Comparison of ENCODE assay signal across 19 cellular contexts in genomic region chr1:28266920-28267322, GRCh38. TPM values are rescaled to one million over a fixed set of nuclear protein-coding genes. Genes with fewer than 3 reads are reported as not detected.
DNase-seq lines count a peak whose midpoint lies in the region; ATAC-seq and TF ChIP-seq lines count a peak whose summit lies in the region.
"Had no signal": no experiment of that assay in that cellular context is flagged by ENCODE, and none has a peak within 500 bp of the region (broad histone marks: within the 10 kb centered on the region; RNA-seq: fewer than 3 reads in every experiment).

No MANE protein-coding gene starts in this region.

- TF ChIP-seq RAD21 in HCT116 (IDR thresholded peaks at IDR 0.05; ENCODE audit: low read depth), result no peak

- H3K9me3 ChIP-seq in HCT116 (ENCODE audit: control insufficient read depth in 1 of 2, insufficient read depth in 1 of 2, low read depth in 1 of 2, low read length in 2 of 2), result no peaks in the 10 kb centered on the region
- no peaks in the 10 kb centered on the region for H3K9me3 ChIP-seq in endodermal cell (ENCODE audit: control insufficient read depth, low read length)
- no peaks in the 10 kb centered on the region for H3K9me3 ChIP-seq in ovary
- H3K9me3 ChIP-seq in thyroid gland, result no peaks in the 10 kb centered on the region
- H3K9me3 ChIP-seq: lower lobe of right lung had no signal

- BruUV-seq in HCT116 (replicated peaks; lab: Mats Ljungman, UMichigan), result no TSS peak

- H3K4me1 Mint-ChIP-seq in endodermal cell, result peaks cover 49% of the 10 kb centered on the region

- H3K4me3 ChIP-seq in HCT116 (replicated peaks in 1 of 2; ENCODE audit: low read depth in 1 of 2, low read length in 2 of 2) (no peak overlapping the region), endodermal cell (ENCODE audit: low read length) (no peak overlapping the region), ovary (no peak overlapping the region), thyroid gland (replicated peaks in 1 of 3) (no peak overlapping the region)
- H3K4me3 ChIP-seq: lower lobe of right lung had no signal

- TF ChIP-seq POLR2A in HCT116 (IDR thresholded peaks at IDR 0.05; ENCODE audit: borderline replicate concordance, extremely low read depth, insufficient read depth, insufficient read length) (no peak), ovary (IDR thresholded peaks at IDR 0.05) (no peak), thyroid gland (IDR thresholded peaks at IDR 0.05) (no peak)

- H3K27me3 ChIP-seq in HCT116 (ENCODE audit: insufficient read depth, low read length) (no peaks in the 10 kb centered on the region), endodermal cell (ENCODE audit: control insufficient read depth, insufficient read depth, low read length, poor library complexity, severe bottlenecking) (no peaks in the 10 kb centered on the region), ovary (no peaks in the 10 kb centered on the region), thyroid gland (no peaks in the 10 kb centered on the region)

- H3K4me2 ChIP-seq in HCT116 (ENCODE audit: low read length), result no peak overlapping the region

- CTCF ChIA-PET in HCT116 (lab: Charles Lee), result interaction anchor here (1.1 kb wide), 1 partner anchor 18 kb away, joined by 3 read pairs; no protein-coding TSS in a partner anchor

- no peak for ATAC-seq in HCT116
- ATAC-seq in HG03460 (IDR thresholded peaks at IDR 0.05; ENCODE audit: unreplicated experiment), result no peak
- no peak for ATAC-seq in HG03139 (IDR thresholded peaks at IDR 0.05; ENCODE audit: unreplicated experiment)
- ATAC-seq: lower lobe of right lung, PC-3, SK-N-SH treated with all-trans-retinoic acid at 6 μM for 48 hours had no signal

- 14 to 45% methylated on average over 1 to 5 of the region's 5 CpGs for WGBS in endodermal cell (ENCODE audit: insufficient coverage in 1 of 2, insufficient read length in 1 of 2), 2 experiments
- WGBS in ovary, 3 donors, result 7 to 13% (median 9%) methylated on average over 5 of the region's 5 CpGs
- 61 to 85% methylated on average over 5 of the region's 5 CpGs for WGBS in thyroid gland, 2 donors

- POLR2A ChIA-PET in HCT116 (lab: Charles Lee), result interaction anchor here (1.3 to 1.6 kb wide), 4 partner anchors 9 to 62 kb away, joined by 3 to 7 read pairs (median 6); partner anchors contain the start of gene MED18

- no peaks in the 10 kb centered on the region for H3K9me2 ChIP-seq in HCT116 (ENCODE audit: insufficient read depth)

- H3K4me1 ChIP-seq in HCT116 (ENCODE audit: control insufficient read depth in 1 of 2, insufficient read depth in 2 of 2, low read length in 2 of 2) (no peaks in the 10 kb centered on the region), endodermal cell (ENCODE audit: control insufficient read depth, insufficient read depth, low read length) (peaks cover 15% of the 10 kb centered on the region), ovary (ENCODE audit: insufficient read depth) (peaks cover 21% of the 10 kb centered on the region), thyroid gland (no peaks in the 10 kb centered on the region)

- H3K27ac ChIP-seq in HCT116 (ENCODE audit: low read depth, low read length) (no peak overlapping the region), endodermal cell (ENCODE audit: low read depth, low read length) (no peak overlapping the region), ovary (peak overlapping the region in 1 of 2 donors; percentile 46), thyroid gland (no peak overlapping the region)
- H3K27ac ChIP-seq: lower lobe of right lung had no signal

- H3K9me3 Mint-ChIP-seq in endodermal cell, result no peaks in the 10 kb centered on the region
- H3K9me3 Mint-ChIP-seq: activated naive CD8-positive, alpha-beta T cell treated with anti-CD3 and anti-CD28 coated beads, Interleukin-2, amount 10 ng/mL, durations not matched to agents 7 days and 5 days; activated T-cell treated with anti-CD3 and anti-CD28 coated beads, Interleukin-2, amount 50 U/mL, for 24 hours; H9; naive B cell had no signal

- intact Hi-C loops in HCT116 (cut with micrococcal nuclease) (no loop called here), ovary (cut with DNase I) (no loop called here), thyroid gland (cut with DNase I) (no loop called here)

- peak overlapping the region; percentile 59 for H3K27ac Mint-ChIP-seq in endodermal cell
- H3K27ac Mint-ChIP-seq: activated naive CD8-positive, alpha-beta T cell treated with anti-CD3 and anti-CD28 coated beads, Interleukin-2, amount 10 ng/mL, durations not matched to agents 7 days and 5 days had no signal

- DNase-seq in HCT116 (ENCODE audit: low read depth, low spot score) (no peak), endodermal cell (peak; percentile 86), ovary (peak in 4 of 5 donors; percentile 37 to 54 (median 50)), thyroid gland (no peak)
- DNase-seq: activated CD4-positive, alpha-beta T cell treated with anti-CD3 and anti-CD28 coated beads, Interleukin-2, amount 50 U/mL, for 48 hours; activated naive CD8-positive, alpha-beta T cell treated with anti-CD3 and anti-CD28 coated beads, Interleukin-2, amount 10 ng/mL, durations not matched to agents 7 days and 5 days; activated T-cell treated with anti-CD3 and anti-CD28 coated beads, Interleukin-2, amount 50 U/mL, for 24 hours; AML-193; effector CD4-positive, alpha-beta T cell; H9; lower lobe of right lung; MV-4-11; naive B cell; NCI-H2081; NCI-H526 treated with DMSO at 0.1 percent for 48 hours; PC-3 had no signal

- no peak for TF ChIP-seq EP300 in ovary (IDR thresholded peaks at IDR 0.05)

- H4K20me1 ChIP-seq in HCT116 (ENCODE audit: insufficient read depth), result no peaks in the 10 kb centered on the region

- peak overlapping the region; percentile 12 for H3K4me3 Mint-ChIP-seq in endodermal cell
- H3K4me3 Mint-ChIP-seq: activated naive CD8-positive, alpha-beta T cell treated with anti-CD3 and anti-CD28 coated beads, Interleukin-2, amount 10 ng/mL, durations not matched to agents 7 days and 5 days; activated T-cell treated with anti-CD3 and anti-CD28 coated beads, Interleukin-2, amount 50 U/mL, for 24 hours; naive B cell had no signal

- no peak overlapping the region for H2AFZ ChIP-seq in HCT116 (ENCODE audit: low read depth, low read length, poor library complexity, severe bottlenecking)

- H3K27me3 Mint-ChIP-seq in endodermal cell (ENCODE audit: insufficient read depth), result no peaks in the 10 kb centered on the region
- H3K27me3 Mint-ChIP-seq: activated naive CD8-positive, alpha-beta T cell treated with anti-CD3 and anti-CD28 coated beads, Interleukin-2, amount 10 ng/mL, durations not matched to agents 7 days and 5 days; activated T-cell treated with anti-CD3 and anti-CD28 coated beads, Interleukin-2, amount 50 U/mL, for 24 hours; naive B cell had no signal

- H3K36me3 ChIP-seq in HCT116 (ENCODE audit: control insufficient read depth in 1 of 2, insufficient read depth in 2 of 2, low read length in 2 of 2), result 0 out of 4 replicates have a peak, but pooled peaks cover 0 to 5% of the 10 kb centered on the region in 2 experiments
- H3K36me3 ChIP-seq in endodermal cell (ENCODE audit: control insufficient read depth, insufficient read depth, low read length), result peaks cover 15% of the 10 kb centered on the region
- H3K36me3 ChIP-seq in ovary, result no peaks in the 10 kb centered on the region
- peaks cover 0 to under 1% of the 10 kb centered on the region in 2 donors for H3K36me3 ChIP-seq in thyroid gland

- RAD21 ChIA-PET in HCT116 (lab: Charles Lee; ENCODE audit: low non-redundant PET in 1 of 2, low total read pairs in 2 of 2, uncharacterized antibody in 2 of 2, unreplicated experiment in 2 of 2), result no interaction called here

- H3K79me2 ChIP-seq in HCT116 (ENCODE audit: insufficient read depth, low read length), result peaks cover 61% of the 10 kb centered on the region

- TF ChIP-seq CTCF in HCT116 (IDR thresholded peaks at IDR 0.05 in 2 of 3, conservative IDR thresholded peaks at IDR 0.05 in 1 of 3; ENCODE audit: borderline replicate concordance in 1 of 3, insufficient read depth in 1 of 3, low read depth in 2 of 3, low read length in 2 of 3) (no peak), endodermal cell (conservative IDR thresholded peaks at IDR 0.05) (no peak), ovary (IDR thresholded peaks at IDR 0.05) (no peak), thyroid gland (IDR thresholded peaks at IDR 0.05) (no peak)

- peaks cover 10% of the 10 kb centered on the region for H3K36me3 Mint-ChIP-seq in endodermal cell (ENCODE audit: low read depth)

- H3K9ac ChIP-seq in HCT116 (ENCODE audit: low read length) (no peak overlapping the region), endodermal cell (ENCODE audit: extremely low read depth, low read length, poor library complexity, severe bottlenecking) (no peak overlapping the region)

TF ChIP-seq in HCT116, 20 proteins besides CTCF, POLR2A, EP300 and RAD21:
- TF ChIP-seq EZH2phosphoT487 (IDR thresholded peaks at IDR 0.05; ENCODE audit: borderline replicate concordance) (no peak), POLR2AphosphoS5 (IDR thresholded peaks at IDR 0.05; ENCODE audit: low read depth, low read length) (peak; percentile 8; the same call in 1 of the 2 replicates)

RNA-seq across cellular contexts. Expression of gene SESN2, which starts 7.6 kb away (rescaled TPM):
- total RNA-seq in HCT116 (2021; ENCODE audit: unreplicated experiment) (36.8 TPM), endodermal cell (10 to 100 TPM; 12.3 to 15.2 TPM), ovary (10 to 100 TPM; 17.8 to 79.9 (median 29.1) TPM), thyroid gland (1 to 10 TPM; 6.4 to 8.1 (median 6.8) TPM)
- 63.5 and 66.8 TPM in 2 replicates for polyA plus RNA-seq in HCT116 (2012)
- 27.2 TPM for polyA plus RNA-seq in endodermal cell (2013, experiment 1 of 2)
- polyA plus RNA-seq in endodermal cell (2013, experiment 2 of 2), result 16.8 TPM
- polyA plus RNA-seq in ovary, result 10 to 100 TPM in 1 of 2 donors, 1 to 10 TPM in 1; 7.4 to 15.2 TPM

RNA-seq across cellular contexts. Expression of gene ATP5IF1, which starts 31.0 kb away (rescaled TPM):
- 169 TPM for total RNA-seq in HCT116 (2021; ENCODE audit: unreplicated experiment)
- 203 and 288 TPM in 2 replicates for polyA plus RNA-seq in HCT116 (2012)
- total RNA-seq in endodermal cell, result 100 to 1,000 TPM; 182 to 222 TPM
- polyA plus RNA-seq in endodermal cell (2013, experiment 1 of 2), result 263 TPM
- 265 TPM for polyA plus RNA-seq in endodermal cell (2013, experiment 2 of 2)
- total RNA-seq in ovary, result 100 to 1,000 TPM in 3 of 7 donors, 10 to 100 TPM in 4; 87.2 to 221 (median 94.4) TPM
- 100 to 1,000 TPM; 103 to 226 TPM for polyA plus RNA-seq in ovary
- 100 to 1,000 TPM in 3 of 4 donors, 10 to 100 TPM in 1; 75.6 to 307 (median 236) TPM for total RNA-seq in thyroid gland

RNA-seq across cellular contexts. Expression of gene DNAJC8, which starts 34.1 kb away (rescaled TPM):
- total RNA-seq in HCT116 (2021; ENCODE audit: unreplicated experiment), result 102 TPM
- 45.3 and 60.6 TPM in 2 replicates for polyA plus RNA-seq in HCT116 (2012)
- 100 to 1,000 TPM; 122 to 144 TPM for total RNA-seq in endodermal cell
- 137 TPM for polyA plus RNA-seq in endodermal cell (2013, experiment 1 of 2)
- polyA plus RNA-seq in endodermal cell (2013, experiment 2 of 2), result 131 TPM
- total RNA-seq in ovary, result 10 to 100 TPM; 61.2 to 85.6 (median 77.7) TPM
- polyA plus RNA-seq in ovary, result 100 to 1,000 TPM in 1 of 2 donors, 10 to 100 TPM in 1; 87.3 to 181 TPM
- 10 to 100 TPM; 59.5 to 76.7 (median 62.5) TPM for total RNA-seq in thyroid gland

Comparison
In these comparisons a context has a peak if more than half of its experiments do, and no peak if none do; other contexts are left out.
1. DNase-seq: peak in endodermal cell (single experiment) and ovary (4 of 5); none in HCT116 (single experiment) and thyroid gland (0 of 2).